Comparison of ENCODE assay signal across 17 cellular contexts in the genomic region with DNA sequence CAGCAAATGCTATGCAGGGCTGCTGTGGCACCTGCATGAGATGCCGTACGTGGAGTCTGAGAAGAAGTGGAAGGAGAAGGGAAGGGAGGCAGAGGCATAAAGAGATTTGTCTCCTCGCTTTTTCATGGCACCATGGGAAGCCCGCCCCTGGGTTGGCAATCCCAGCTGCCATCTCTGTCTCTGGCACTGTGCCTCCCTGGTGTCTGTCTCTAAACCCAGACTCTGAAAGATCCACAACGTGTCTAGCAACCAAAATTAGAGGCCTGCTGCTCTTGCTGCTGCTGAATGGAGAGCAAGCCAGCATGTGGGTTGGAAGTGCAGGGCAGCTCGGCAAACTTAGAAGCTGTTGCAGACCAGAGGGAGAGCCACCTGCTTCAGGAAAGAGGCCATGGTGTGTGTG. TPM values are rescaled to one million over a fixed set of nuclear protein-coding genes. Genes with fewer than 3 reads are reported as not detected.
DNase-seq lines count a peak whose midpoint lies in the region; ATAC-seq and TF ChIP-seq lines count a peak whose summit lies in the region.
"Had no signal": no experiment of that assay in that cellular context is flagged by ENCODE, and none has a peak within 500 bp of the region (broad histone marks: within the 10 kb centered on the region; RNA-seq: fewer than 3 reads in every experiment).

No MANE protein-coding gene starts in this region.

- H2BK120ac ChIP-seq in H9 (ENCODE audit: low read depth, low read length, poor library complexity, severe bottlenecking): no peak overlapping the region

- no peaks in the 10 kb centered on the region for H3K36me3 Mint-ChIP-seq in CD8-positive, alpha-beta memory T cell
- no peaks in the 10 kb centered on the region for H3K36me3 Mint-ChIP-seq in H9 (ENCODE audit: insufficient read depth in 1 of 3, low read depth in 3 of 3)
- H3K36me3 Mint-ChIP-seq: CD4-positive, alpha-beta memory T cell had no signal

- no peak overlapping the region for H3K4me2 ChIP-seq in H9 (ENCODE audit: insufficient read depth, insufficient read length, low read length)

- no peak overlapping the region for H3K9ac ChIP-seq in H9 (ENCODE audit: extremely low read depth, insufficient read length, low read length)

- no peak overlapping the region for H3K4me3 Mint-ChIP-seq in CD8-positive, alpha-beta memory T cell
- no peak overlapping the region for H3K4me3 Mint-ChIP-seq in H9
- H3K4me3 Mint-ChIP-seq: CD4-positive, alpha-beta memory T cell had no signal

- no peaks in the 10 kb centered on the region for H3K4me1 ChIP-seq in CD8-positive, alpha-beta memory T cell (ENCODE audit: insufficient read depth, low read length)
- H3K4me1 ChIP-seq in H9 (ENCODE audit: insufficient read depth, low read length): no peaks in the 10 kb centered on the region
- H3K4me1 ChIP-seq: BE2C had no signal

- no peak overlapping the region for H3K23ac ChIP-seq in H9 (ENCODE audit: insufficient read length, low read depth, low read length)

- no CpG with 5 or more reads among the region's 6 CpGs for WGBS in H9 (ENCODE audit: extremely low coverage, insufficient read length, low lambda C conversion rate)

- no peak overlapping the region for H2BK20ac ChIP-seq in H9 (ENCODE audit: low read depth, low read length, poor library complexity, severe bottlenecking)

- POLR2A ChIA-PET in CD8-positive, alpha-beta memory T cell (lab: Charles Lee): no interaction called here

- H2AFZ ChIP-seq in H9 (ENCODE audit: low read length): no peak overlapping the region

- H3K27ac ChIP-seq in CD8-positive, alpha-beta memory T cell (ENCODE audit: low read depth, low read length): no peak overlapping the region
- no peak overlapping the region for H3K27ac ChIP-seq in H9 (ENCODE audit: insufficient read length, low read depth, low read length)
- H3K27ac ChIP-seq: SK-N-MC had no signal

- no peak overlapping the region; the same call in 1 of the 2 replicates for H3K14ac ChIP-seq in H9 (ENCODE audit: insufficient read depth, low read length)

- H4K5ac ChIP-seq in H9 (ENCODE audit: insufficient read length, low read depth, low read length): no peak overlapping the region

- no peak overlapping the region for H4K8ac ChIP-seq in H9 (replicated peaks; ENCODE audit: insufficient read length, low read depth, low read length)

- no peaks in the 10 kb centered on the region for H3K9me3 Mint-ChIP-seq in CD8-positive, alpha-beta memory T cell
- no peaks in the 10 kb centered on the region for H3K9me3 Mint-ChIP-seq in H9

- H3K79me1 ChIP-seq in H9 (ENCODE audit: insufficient read depth, low read depth, low read length, poor library complexity, severe bottlenecking): no peaks in the 10 kb centered on the region

- no peaks in the 10 kb centered on the region for H3K4me1 Mint-ChIP-seq in CD8-positive, alpha-beta memory T cell
- peaks cover 0 to 6% of the 10 kb centered on the region in 2 experiments; a peak in 3 of 4 replicates for H3K4me1 Mint-ChIP-seq in H9
- H3K4me1 Mint-ChIP-seq: CD4-positive, alpha-beta memory T cell had no signal

- no peak for TF ChIP-seq CTCF in H9 (conservative IDR thresholded peaks at IDR 0.05)

- CTCF ChIA-PET in CD8-positive, alpha-beta memory T cell (lab: Charles Lee): no interaction called here

- H3K18ac ChIP-seq in H9 (ENCODE audit: insufficient read length, low read depth, low read length): no peak overlapping the region

- H3K4me3 ChIP-seq in CD8-positive, alpha-beta memory T cell (ENCODE audit: low read length): no peak overlapping the region
- H3K4me3 ChIP-seq: MG63, SK-N-MC had no signal

- peaks cover 5 to 25% of the 10 kb centered on the region in 2 donors for H3K27me3 Mint-ChIP-seq in CD8-positive, alpha-beta memory T cell
- H3K27me3 Mint-ChIP-seq in H9 (ENCODE audit: low read depth): no peaks in the 10 kb centered on the region

- no peak overlapping the region for H3T11ph ChIP-seq in H9 (ENCODE audit: low read length)

- ATAC-seq in HG03342 (IDR thresholded peaks at IDR 0.05; ENCODE audit: unreplicated experiment) (no peak), GM19351 (IDR thresholded peaks at IDR 0.05; ENCODE audit: unreplicated experiment) (no peak)

- peak overlapping the region in 1 of 8 donors; percentile 67 for H3K27ac Mint-ChIP-seq in CD8-positive, alpha-beta memory T cell
- H3K27ac Mint-ChIP-seq in H9: peak overlapping the region in 1 of 3 experiments; percentile 24; a peak in 1 of 7 replicates
- H3K27ac Mint-ChIP-seq: CD4-positive, alpha-beta memory T cell had no signal

- DNase-seq in cerebellar cortex (ENCODE audit: low spot score): peak; percentile 12
- peak in 26 of 51 donors; percentile 3 to 56 (median 19) for DNase-seq in hypothalamus (lab: John Stamatoyannopoulos, UW)
- peak; percentile 63 for DNase-seq in occipital lobe (lab: John Stamatoyannopoulos, UW)
- DNase-seq in CD8-positive, alpha-beta memory T cell: no peak
- no peak for DNase-seq in H9
- DNase-seq: BE2C; CD4-positive, alpha-beta memory T cell; DND-41; GF-D8; MG63; NCI-H1092 treated with DMSO at 0.1 percent for 48 hours; NCI-H2081 treated with DMSO at 0.1 percent for 48 hours; NCI-H510A; Right ventricle myocardium superior had no signal

- no peak overlapping the region for H3K56ac ChIP-seq in H9 (ENCODE audit: insufficient read length, low read depth, low read length)

- no peaks in the 10 kb centered on the region for H3K9me3 ChIP-seq in CD8-positive, alpha-beta memory T cell (ENCODE audit: low read length)
- no peaks in the 10 kb centered on the region for H3K9me3 ChIP-seq in H9 (ENCODE audit: control insufficient read depth, low read depth, low read length)
- H3K9me3 ChIP-seq: BE2C, MG63 had no signal

- H2AK5ac ChIP-seq in H9 (ENCODE audit: insufficient read length, low read length): no peak overlapping the region

- no peaks in the 10 kb centered on the region for H3K36me3 ChIP-seq in CD8-positive, alpha-beta memory T cell (ENCODE audit: insufficient read depth, low read length)
- H3K36me3 ChIP-seq: BE2C, MG63 had no signal

- H3K27me3 ChIP-seq in CD8-positive, alpha-beta memory T cell (ENCODE audit: insufficient read depth, low read length, poor library complexity, severe bottlenecking): no peaks in the 10 kb centered on the region
- no peaks in the 10 kb centered on the region for H3K27me3 ChIP-seq in H9 (ENCODE audit: insufficient read depth, low read length)
- H3K27me3 ChIP-seq: BE2C, MG63 had no signal

- H3K4ac ChIP-seq in H9 (ENCODE audit: low read depth, low read length): no peak overlapping the region

- no peaks in the 10 kb centered on the region for H3K79me2 ChIP-seq in H9 (ENCODE audit: insufficient read depth, low read length)

- H3K23me2 ChIP-seq in H9 (ENCODE audit: insufficient read length, low read depth, low read length, poor library complexity, severe bottlenecking): no peaks in the 10 kb centered on the region

- H4K91ac ChIP-seq in H9 (ENCODE audit: insufficient read length, low read depth, low read length): no peak overlapping the region

- H2BK12ac ChIP-seq in H9 (ENCODE audit: insufficient read length, low read depth, low read length): no peak overlapping the region

- no peak overlapping the region for H2BK15ac ChIP-seq in H9 (ENCODE audit: low read depth, low read length)

- no peak overlapping the region for H2BK5ac ChIP-seq in H9 (ENCODE audit: insufficient read length, low read length)

- H4K20me1 ChIP-seq in H9 (ENCODE audit: control insufficient read depth, insufficient read depth, insufficient read length): no peaks in the 10 kb centered on the region

RNA-seq across cellular contexts. Expression of a gene that starts 53.1 kb away (rescaled TPM):
- total RNA-seq in occipital lobe (9.0 TPM), H9 (2021) (51.1 and 53.3 TPM in 2 replicates)
- 10 to 100 TPM; 27.0 to 28.5 TPM for total RNA-seq in CD8-positive, alpha-beta memory T cell
- polyA plus RNA-seq in CD8-positive, alpha-beta memory T cell: 16.6 TPM

Comparison
In these comparisons a context has a peak if more than half of its experiments do, and no peak if none do; other contexts are left out.
1. DNase-seq: peak in cerebellar cortex (single experiment), hypothalamus (26 of 51) and occipital lobe (single experiment); none in CD8-positive, alpha-beta memory T cell (0 of 5) and H9 (single experiment).